In the genomic region with DNA sequence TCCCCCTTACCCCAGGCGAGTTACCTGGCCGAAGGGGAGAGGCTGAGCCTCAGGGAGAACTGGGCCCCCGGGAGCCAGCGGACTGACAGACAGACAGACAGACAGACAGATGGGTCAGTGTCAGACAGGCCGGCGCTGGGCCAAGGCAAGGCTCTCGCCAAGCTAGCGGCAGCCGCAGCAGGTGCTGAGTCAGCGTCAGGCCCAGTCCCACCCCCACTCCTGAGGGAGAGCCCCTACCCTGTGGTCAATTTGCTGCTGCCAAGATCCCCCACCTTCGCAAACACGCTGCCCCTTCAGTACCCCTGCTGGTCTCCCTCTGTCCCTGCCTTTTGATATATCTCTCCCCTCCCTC, we compare ENCODE assay signal across 8 cellular contexts. TPM values are rescaled to one million over a fixed set of nuclear protein-coding genes. Genes with fewer than 3 reads are reported as not detected.
DNase-seq lines count a peak whose midpoint lies in the region; ATAC-seq, FAIRE-seq and TF ChIP-seq lines count a peak whose summit lies in the region.

No MANE protein-coding gene starts in this region.

- peak overlapping the region; percentile 12 to 36 for H3K27ac ChIP-seq in uterus

- H3K27me3 ChIP-seq in iPS-15b (ENCODE audit: control insufficient read depth, insufficient read depth, low read length) (peaks cover 25% of the 10 kb centered on the region), uterus (peaks cover 0 to 26% of the 10 kb centered on the region in 2 donors)

- H3K36me3 ChIP-seq in iPS-15b (ENCODE audit: control insufficient read depth, insufficient read depth, low read length) (peaks cover 2% of the 10 kb centered on the region), uterus (no peaks in the 10 kb centered on the region)

- H3K9me3 ChIP-seq in iPS-15b (ENCODE audit: control insufficient read depth, insufficient read depth, low read length) (no peaks in the 10 kb centered on the region), uterus (no peaks in the 10 kb centered on the region)

- intact Hi-C loops in Right ventricle myocardium superior (cut with DNase I) = loop anchor here (5.0 kb wide), 1 partner anchor 142 kb away; a partner anchor contains a TSS
- intact Hi-C loops in cardiac septum (cut with DNase I) = no loop called here
- intact Hi-C loops in uterus (cut with DNase I; ENCODE audit: low total_unique reads) = no loop called here

- peak overlapping the region; percentile 87 for H3K4me3 ChIP-seq in iPS-15b (ENCODE audit: low read depth, low read length)
- H3K4me3 ChIP-seq in uterus = no peak overlapping the region

- TF ChIP-seq CTCF in uterus (IDR thresholded peaks at IDR 0.05) = no peak

- ATAC-seq in Right ventricle myocardium superior (ENCODE audit: poor library complexity) (peak; percentile 6), HG02759 (IDR thresholded peaks at IDR 0.05; ENCODE audit: unreplicated experiment) (no peak), GM19395 (IDR thresholded peaks at IDR 0.05; ENCODE audit: unreplicated experiment) (no peak)

- no peak for TF ChIP-seq POLR2A in uterus (IDR thresholded peaks at IDR 0.05)

- peak overlapping the region; percentile 92 for H3K9ac ChIP-seq in iPS-15b (ENCODE audit: low read depth, low read length)

- FAIRE-seq in frontal cortex (lab: Jason Lieb, UNC) = no peak

- H3K4me1 ChIP-seq in iPS-15b (ENCODE audit: control insufficient read depth, insufficient read depth, low read length) (peaks cover 14% of the 10 kb centered on the region), uterus (peaks cover 0 to 44% of the 10 kb centered on the region in 2 donors)

- DNase-seq in Right ventricle myocardium superior (peak; percentile 79), cardiac septum (ENCODE audit: low spot score) (no peak), uterus (peak in 1 of 2 donors; percentile 38), frontal cortex (ENCODE audit: low spot score in 2 of 2) (no peak)
- DNase-seq in activated CD8-positive, alpha-beta memory T cell treated with anti-CD3 and anti-CD28 coated beads, Interleukin-2, amount 50 U/mL, for 48 hours = peak; percentile 64

RNA-seq across cellular contexts. Expression of a gene that starts 1.5 kb away (rescaled TPM):
- 9.8 TPM for total RNA-seq in Right ventricle myocardium superior
- 3.9 TPM for total RNA-seq in cardiac septum
- 10 to 100 TPM in 1 of 4 donors, 1 to 10 TPM in 2, not detected in 1; 2.8 to 17.9 (median 6.2) TPM for total RNA-seq in uterus
- total RNA-seq in frontal cortex = 5.3 TPM

RNA-seq across cellular contexts. Expression of a gene that starts 4.1 kb away (rescaled TPM):
- total RNA-seq in Right ventricle myocardium superior (9.8 TPM), cardiac septum (9.9 TPM), uterus (10 to 100 TPM in 2 of 4 donors, 1 to 10 TPM in 2; 3.2 to 16.9 (median 10.9) TPM), frontal cortex (16.7 TPM)

RNA-seq across cellular contexts. Expression of a gene that starts 5.6 kb away (rescaled TPM):
- 1.7 TPM for total RNA-seq in Right ventricle myocardium superior
- 2.6 TPM for total RNA-seq in cardiac septum
- total RNA-seq in uterus = 1 to 10 TPM in 2 of 4 donors, under 1 TPM in 1, not detected in 1; 0.29 to 2.8 (median 2.0) TPM
- 2.0 TPM for total RNA-seq in frontal cortex

RNA-seq across cellular contexts. Expression of a gene that starts 12.1 kb away (rescaled TPM):
- not detected for total RNA-seq in Right ventricle myocardium superior
- not detected for total RNA-seq in cardiac septum
- total RNA-seq in uterus = not detected
- not detected for total RNA-seq in frontal cortex

RNA-seq across cellular contexts. Expression of a gene that starts 15.4 kb away (rescaled TPM):
- total RNA-seq in Right ventricle myocardium superior (not detected), cardiac septum (not detected), uterus (not detected), frontal cortex (not detected)

Comparison
In these comparisons a context has a peak if more than half of its experiments do, and no peak if none do; other contexts are left out.
1. DNase-seq: peak in Right ventricle myocardium superior (single experiment) and activated CD8-positive, alpha-beta memory T cell treated with anti-CD3 and anti-CD28 coated beads, Interleukin-2, amount 50 U/mL, for 48 hours (single experiment); none in cardiac septum (single experiment) and frontal cortex (0 of 2).